ENCODE assay signal across 8 cellular contexts in genomic region chr4:163494360-163495241, GRCh38. TPM values are rescaled to one million over a fixed set of nuclear protein-coding genes. Genes with fewer than 3 reads are reported as not detected.
DNase-seq lines count a peak whose midpoint lies in the region; ATAC-seq and TF ChIP-seq lines count a peak whose summit lies in the region.

Gene TMA16, plus strand, starts transcription at chr4:163494690. Its CDS starts 112 bp downstream, at chr4:163494802.

- DNase-seq in A673 (ENCODE audit: low spot score) = peak; percentile 97
- DNase-seq in NCI-H2171 treated with DMSO at 0.1 percent for 48 hours (lab: John Stamatoyannopoulos, UW) = peak; percentile 88
- peak; percentile 97 for DNase-seq in WERI-Rb-1
- peak; percentile 95 for DNase-seq in mammary epithelial cell
- peak; percentile 88 for DNase-seq in iPS-NIHi11 (ENCODE audit: low spot score)
- peak; percentile 43 for DNase-seq in smooth muscle cell (lab: John Stamatoyannopoulos, UW; ENCODE audit: unreplicated experiment)

- intact Hi-C loops in A673 (cut with micrococcal nuclease; ENCODE audit: unreplicated experiment) = loop anchor here (2.0 to 5.0 kb wide), 3 partner anchors 102 to 518 kb away; partner anchors contain the start of gene NPY1R
- intact Hi-C loops in mammary epithelial cell (cut with micrococcal nuclease) = loop anchor here (2.0 kb wide), 1 partner anchor 50 kb away; no protein-coding TSS in a partner anchor

- 2% methylated on average over 43 of the region's 64 CpGs for WGBS in mammary epithelial cell (ENCODE audit: low coverage, missing lambda C conversion rate)
- under 1% methylated on average over 64 of the region's 64 CpGs for WGBS in smooth muscle cell (ENCODE audit: low lambda C conversion rate)

- H3K4me1 ChIP-seq in A673 (ENCODE audit: insufficient read depth, low read length, poor library complexity, severe bottlenecking) (peaks cover 3% of the 10 kb centered on the region), mammary epithelial cell (ENCODE audit: insufficient read depth, low read length) (peaks cover 12% of the 10 kb centered on the region), smooth muscle cell (ENCODE audit: low read depth) (peaks cover 12% of the 10 kb centered on the region)

- dilution Hi-C loops in mammary epithelial cell (cut with HindIII; ENCODE audit: low sequenced_read_pairs) = no loop called here

- in situ Hi-C loops in mammary epithelial cell (cut with MboI; ENCODE audit: low sequenced_read_pairs in 2 of 2) = no loop called here

- H3K4me3 ChIP-seq in A673 (ENCODE audit: low read depth, low read length, poor library complexity, severe bottlenecking) (peak within 1 kb of the TSS; percentile 90), WERI-Rb-1 (ENCODE audit: low read depth, low read length) (peak within 1 kb of the TSS; percentile 95), mammary epithelial cell (replicated peaks in 1 of 3; ENCODE audit: insufficient read depth in 1 of 3, low read depth in 2 of 3, low read length in 3 of 3) (peak within 1 kb of the TSS; percentile 57 to 91 (median 76)), smooth muscle cell (peak within 1 kb of the TSS; percentile 94)

- H3K9me3 ChIP-seq in A673 (ENCODE audit: low read depth, low read length, poor library complexity, severe bottlenecking) (no peaks in the 10 kb centered on the region), WERI-Rb-1 (ENCODE audit: severe bottlenecking) (no peaks in the 10 kb centered on the region), mammary epithelial cell (replicated peaks; ENCODE audit: insufficient read depth, low read length) (no peaks in the 10 kb centered on the region), smooth muscle cell (replicated peaks; ENCODE audit: low read depth) (no peaks in the 10 kb centered on the region)

- no peaks in the 10 kb centered on the region for H3K27me3 ChIP-seq in A673 (replicated peaks; ENCODE audit: insufficient read depth, low read depth, low read length, poor library complexity)
- H3K27me3 ChIP-seq in WERI-Rb-1 (ENCODE audit: insufficient read depth, low read depth, severe bottlenecking) = no peaks in the 10 kb centered on the region
- no peaks in the 10 kb centered on the region for H3K27me3 ChIP-seq in mammary epithelial cell (ENCODE audit: insufficient read depth, low read length)
- H3K27me3 ChIP-seq in smooth muscle cell (ENCODE audit: low read depth) = no peaks in the 10 kb centered on the region

- H3K27ac ChIP-seq in A673 (ENCODE audit: low read depth, low read length, poor library complexity, severe bottlenecking) (peak within 1 kb of the TSS; percentile 98), WERI-Rb-1 (peak within 1 kb of the TSS; percentile 95), mammary epithelial cell (ENCODE audit: insufficient read depth, low read depth, low read length) (peak within 1 kb of the TSS; percentile 87), smooth muscle cell (ENCODE audit: low read depth) (peak within 1 kb of the TSS; percentile 77)

- POLR2A ChIA-PET in A673 (lab: Charles Lee; ENCODE audit: low non-redundant PET) = interaction anchor here (0.8 kb wide), 1 partner anchor 9 kb away, joined by 3 read pairs; no protein-coding TSS in a partner anchor

- H3K9ac ChIP-seq in mammary epithelial cell (ENCODE audit: insufficient read depth, low read length) (peak within 1 kb of the TSS; percentile 93), smooth muscle cell (ENCODE audit: low read depth) (peak within 1 kb of the TSS; percentile 89)

- TF ChIP-seq CTCF in A673 (conservative IDR thresholded peaks at IDR 0.05; ENCODE audit: low read depth, low read length) (no peak), WERI-Rb-1 (IDR thresholded peaks at IDR 0.05; ENCODE audit: low read depth, low read length) (no peak), mammary epithelial cell (conservative IDR thresholded peaks at IDR 0.05 in 1 of 2, IDR thresholded peaks at IDR 0.05 in 1 of 2; ENCODE audit: extremely low read depth in 1 of 2, insufficient read depth in 1 of 2, low read depth in 1 of 2, low read length in 2 of 2) (no peak), smooth muscle cell (IDR thresholded peaks at IDR 0.05; ENCODE audit: borderline replicate concordance, insufficient read depth, poor library complexity, severe bottlenecking) (no peak)

- CTCF ChIA-PET in A673 (lab: Charles Lee) = interaction anchor here (0.6 kb wide), 2 partner anchors 55 to 512 kb away, joined by 7 to 12 read pairs; no protein-coding TSS in a partner anchor
- CTCF ChIA-PET in mammary epithelial cell (lab: Charles Lee; ENCODE audit: low non-redundant PET) = interaction anchor here (0.6 kb wide), 2 partner anchors 39 to 48 kb away, joined by 3 read pairs; no protein-coding TSS in a partner anchor

- H2AFZ ChIP-seq in mammary epithelial cell (ENCODE audit: low read depth, low read length) (peak within 1 kb of the TSS; percentile 94), smooth muscle cell (ENCODE audit: low read depth) (peak within 1 kb of the TSS; percentile 99)

- H3K79me2 ChIP-seq in mammary epithelial cell (ENCODE audit: insufficient read depth, low read length) (peaks cover 49% of the 10 kb centered on the region), smooth muscle cell (ENCODE audit: low read depth) (peaks cover 50% of the 10 kb centered on the region)

- H3K4me2 ChIP-seq in mammary epithelial cell (ENCODE audit: insufficient read depth, low read depth, low read length) (peak within 1 kb of the TSS; percentile 86), smooth muscle cell (peak within 1 kb of the TSS; percentile 94)

- ATAC-seq in GM18867 (IDR thresholded peaks at IDR 0.05; ENCODE audit: unreplicated experiment) (peak; percentile 87), HG03103 (IDR thresholded peaks at IDR 0.05; ENCODE audit: low read depth, unreplicated experiment) (peak; percentile 75)

- BruUV-seq in A673 (replicated peaks; lab: Mats Ljungman, UMichigan) (TSS peak; percentile 63), mammary epithelial cell (replicated peaks; lab: Mats Ljungman, UMichigan) (TSS peak; percentile 60)

- H3K36me3 ChIP-seq in A673 (ENCODE audit: insufficient read depth, low read length, poor library complexity, severe bottlenecking) = peaks cover 5% of the 10 kb centered on the region
- peaks cover 14% of the 10 kb centered on the region for H3K36me3 ChIP-seq in WERI-Rb-1
- peaks cover 4% of the 10 kb centered on the region for H3K36me3 ChIP-seq in mammary epithelial cell (ENCODE audit: insufficient read depth, low read length)
- H3K36me3 ChIP-seq in smooth muscle cell (ENCODE audit: low read depth) = no peaks in the 10 kb centered on the region

- H3F3A ChIP-seq in smooth muscle cell (ENCODE audit: low read depth) = no peaks in the 10 kb centered on the region

- H4K20me1 ChIP-seq in mammary epithelial cell (ENCODE audit: insufficient read depth, low read length) (no peaks in the 10 kb centered on the region), smooth muscle cell (ENCODE audit: low read depth) (peaks cover 3% of the 10 kb centered on the region)

RNA-seq across cellular contexts. Expression of gene TMA16, which starts in this region (rescaled TPM):
- total RNA-seq in A673 (2021) = 83.5 and 84.8 TPM in 2 replicates
- total RNA-seq in mammary epithelial cell = 10 to 100 TPM; 24.0 to 43.9 TPM
- polyA plus RNA-seq in mammary epithelial cell = 17.3 TPM
- polyA minus RNA-seq in mammary epithelial cell = 5.6 TPM
- 26.9 and 30.9 TPM in 2 replicates for total RNA-seq in smooth muscle cell
- 16.5 and 20.6 TPM in 2 replicates for polyA plus RNA-seq in smooth muscle cell

Comparison
In these comparisons a context has a peak if more than half of its experiments do, and no peak if none do; other contexts are left out.
1. Peak in every context shown above with its lines: DNase-seq, ATAC-seq, H3K4me3 ChIP-seq and H3K27ac ChIP-seq.
2. DNase-seq: peak in every context shown above with its lines; median percentile 97 in A673; 97 in WERI-Rb-1; 95 in mammary epithelial cell; 88 in NCI-H2171 treated with DMSO at 0.1 percent for 48 hours; 88 in iPS-NIHi11; 43 in smooth muscle cell.